Comparison of ENCODE assay signal across 8 cellular contexts in the genomic region with DNA sequence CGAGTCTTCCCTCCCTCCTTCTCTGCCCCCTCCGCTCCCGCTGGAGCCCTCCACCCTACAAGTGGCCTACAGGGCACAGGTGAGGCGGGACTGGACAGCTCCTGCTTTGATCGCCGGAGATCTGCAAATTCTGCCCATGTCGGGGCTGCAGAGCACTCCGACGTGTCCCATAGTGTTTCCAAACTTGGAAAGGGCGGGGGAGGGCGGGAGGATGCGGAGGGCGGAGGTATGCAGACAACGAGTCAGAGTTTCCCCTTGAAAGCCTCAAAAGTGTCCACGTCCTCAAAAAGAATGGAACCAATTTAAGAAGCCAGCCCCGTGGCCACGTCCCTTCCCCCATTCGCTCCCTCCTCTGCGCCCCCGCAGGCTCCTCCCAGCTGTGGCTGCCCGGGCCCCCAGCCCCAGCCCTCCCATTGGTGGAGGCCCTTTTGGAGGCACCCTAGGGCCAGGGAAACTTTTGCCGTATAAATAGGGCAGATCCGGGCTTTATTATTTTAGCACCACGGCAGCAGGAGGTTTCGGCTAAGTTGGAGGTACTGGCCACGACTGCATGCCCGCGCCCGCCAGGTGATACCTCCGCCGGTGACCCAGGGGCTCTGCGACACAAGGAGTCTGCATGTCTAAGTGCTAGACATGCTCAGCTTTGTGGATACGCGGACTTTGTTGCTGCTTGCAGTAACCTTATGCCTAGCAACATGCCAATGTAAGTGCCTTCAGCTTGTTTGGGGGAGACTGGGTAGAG. TPM values are rescaled to one million over a fixed set of nuclear protein-coding genes. Genes with fewer than 3 reads are reported as not detected.
DNase-seq lines count a peak whose midpoint lies in the region; ATAC-seq, FAIRE-seq and TF ChIP-seq lines count a peak whose summit lies in the region.

TSS of gene COL1A2 (plus strand) at position 497 of the 742 bp plus-strand sequence. CDS start at position 634, 137 bp downstream.

- POLR2A ChIA-PET in BJ (lab: Charles Lee): interaction anchor here (0.6 to 3.9 kb wide), 17 partner anchors 9 to 596 kb away, joined by 3 to 166 read pairs (median 5); no protein-coding TSS in a partner anchor

- peak within 1 kb of the TSS; percentile 100 for H3K27ac Mint-ChIP-seq in astrocyte (ENCODE audit: unreplicated experiment)

- H3K27me3 Mint-ChIP-seq in astrocyte (ENCODE audit: low read depth, unreplicated experiment): no peaks in the 10 kb centered on the region

- CTCF ChIA-PET in BJ (lab: Yijun Ruan, JAX): interaction anchor here (0.7 to 3.7 kb wide), 22 partner anchors 9 to 108 kb away, joined by 3 to 84 read pairs (median 4); no protein-coding TSS in a partner anchor

- ATAC-seq in HG02678 (IDR thresholded peaks at IDR 0.05; ENCODE audit: unreplicated experiment): peak; percentile 30
- ATAC-seq in sciatic nerve: peak; percentile 93
- no peak for ATAC-seq in HG03354 (IDR thresholded peaks at IDR 0.05; ENCODE audit: poor library complexity, severe bottlenecking, unreplicated experiment)
- ATAC-seq in GM21526 (IDR thresholded peaks at IDR 0.05; ENCODE audit: low FRiP score, unreplicated experiment): no peak

- FAIRE-seq in astrocyte (lab: Jason Lieb, UNC): peak; percentile 39

- H4K20me1 ChIP-seq in astrocyte (ENCODE audit: insufficient read depth, low read length): peaks cover 28% of the 10 kb centered on the region

- peak within 1 kb of the TSS; percentile 99 for H3K9ac ChIP-seq in astrocyte (ENCODE audit: low read length)

- TF ChIP-seq CTCF in BJ (IDR thresholded peaks at IDR 0.05; ENCODE audit: insufficient read depth, low read depth, low read length): no peak
- no peak for TF ChIP-seq CTCF in astrocyte (IDR thresholded peaks at IDR 0.05; ENCODE audit: insufficient read depth, low read depth, low read length)

- H2AFZ ChIP-seq in astrocyte (ENCODE audit: low read depth, low read length): no peak within 1 kb of the TSS

- H3K4me3 Mint-ChIP-seq in astrocyte (ENCODE audit: unreplicated experiment): peak within 1 kb of the TSS; percentile 100

- H3K27me3 ChIP-seq in BJ (ENCODE audit: control insufficient read depth, insufficient read depth, low read length): no peaks in the 10 kb centered on the region
- H3K27me3 ChIP-seq in astrocyte (ENCODE audit: insufficient read depth, low read length): no peaks in the 10 kb centered on the region

- peaks cover 38% of the 10 kb centered on the region for H3K4me1 Mint-ChIP-seq in astrocyte (ENCODE audit: low read depth, unreplicated experiment)

- peaks cover 57% of the 10 kb centered on the region for H3K79me2 ChIP-seq in astrocyte (ENCODE audit: insufficient read depth, low read length)

- peak; percentile 94 for DNase-seq in BJ (ENCODE audit: low read depth)
- DNase-seq in astrocyte (ENCODE audit: low read depth): peak; percentile 98
- DNase-seq in hepatic stellate cell (ENCODE audit: low spot score): peak; percentile 93
- DNase-seq in sciatic nerve (ENCODE audit: low spot score): peak; percentile 92
- no peak for DNase-seq in effector CD8-positive, alpha-beta T cell (lab: John Stamatoyannopoulos, UW)

- peak within 1 kb of the TSS; percentile 86 for H3K4me2 ChIP-seq in astrocyte (ENCODE audit: low read length)

- H3K36me3 ChIP-seq in BJ (ENCODE audit: control insufficient read depth, insufficient read depth, low read length): peaks cover 3% of the 10 kb centered on the region; the same call in 1 of the 2 replicates
- peaks cover 22% of the 10 kb centered on the region for H3K36me3 ChIP-seq in astrocyte (ENCODE audit: insufficient read depth, low read length)

- H3K9me3 Mint-ChIP-seq in astrocyte (ENCODE audit: unreplicated experiment): no peaks in the 10 kb centered on the region

- no peaks in the 10 kb centered on the region for H3K9me3 ChIP-seq in astrocyte (ENCODE audit: insufficient read depth, low read depth, low read length)

- H3K27ac ChIP-seq in astrocyte (ENCODE audit: low read depth, low read length): peak within 1 kb of the TSS; percentile 96

- H3K4me1 ChIP-seq in astrocyte (ENCODE audit: insufficient read depth, low read length): peaks cover 28% of the 10 kb centered on the region

- H3K4me3 ChIP-seq in BJ (ENCODE audit: low read depth, low read length) (peak within 1 kb of the TSS; percentile 67), astrocyte (ENCODE audit: insufficient read depth, low read depth, low read length) (peak within 1 kb of the TSS; percentile 97)

- intact Hi-C loops in sciatic nerve (cut with DNase I): loop anchor here (5.0 kb wide), 1 partner anchor 97 kb away; no protein-coding TSS in a partner anchor

- peaks cover 33% of the 10 kb centered on the region for H3K36me3 Mint-ChIP-seq in astrocyte (ENCODE audit: low read depth, unreplicated experiment)

RNA-seq across cellular contexts. Expression of gene COL1A2, which starts in this region (rescaled TPM):
- 4,875 and 8,996 TPM in 2 replicates for polyA plus RNA-seq in BJ (2011; rRNA removed)
- polyA minus RNA-seq in BJ (2011; rRNA and poly(A)+ RNA removed): 1,734 and 2,279 TPM in 2 replicates
- total RNA-seq in astrocyte: 6,748 and 8,907 TPM in 2 replicates
- total RNA-seq in sciatic nerve: 443 TPM

Comparison
In these comparisons a context has a peak if more than half of its experiments do, and no peak if none do; other contexts are left out.
1. RNA of gene COL1A2 (total RNA-seq): 6,748 to 8,907 TPM in astrocyte; 443 TPM in sciatic nerve (single experiment); every median in the first group is over 10 times any median in the second.
2. ATAC-seq: peak in HG02678 (single experiment) and sciatic nerve (single experiment); none in HG03354 (single experiment) and GM21526 (single experiment).